ENCODE assay signal across 1 cellular context in genomic region chr20:32207211-32207625, GRCh38.
TF ChIP-seq lines count a peak whose summit lies in the region.

No MANE protein-coding gene starts in this region.

TF ChIP-seq in HepG2, 621 proteins besides CTCF, POLR2A, EP300 and RAD21 (continued from another document and continues in another):
- TF ChIP-seq ZBTB40 (IDR thresholded peaks at IDR 0.05) (no peak), ZBTB40 (CRISPR knock-in tag; IDR thresholded peaks at IDR 0.05) (no peak), POLR2AphosphoS2 (IDR thresholded peaks at IDR 0.05; ENCODE audit: low read depth, low read length) (no peak), CBFB (CRISPR knock-in tag; IDR thresholded peaks at IDR 0.05) (no peak), KLF9 (CRISPR knock-in tag; IDR thresholded peaks at IDR 0.05; ENCODE audit: low read depth) (0 out of 2 replicates have a peak, but pooled peaks have one; percentile 7), SOX5 (CRISPR knock-in tag; IDR thresholded peaks at IDR 0.05; ENCODE audit: borderline replicate concordance) (no peak), RNF219 (CRISPR knock-in tag; IDR thresholded peaks at IDR 0.05) (0 out of 2 replicates have a peak, but pooled peaks have one; percentile 63), HMG20B (CRISPR knock-in tag; conservative IDR thresholded peaks at IDR 0.05) (no peak), SNAI1 (CRISPR knock-in tag; IDR thresholded peaks at IDR 0.05; ENCODE audit: borderline replicate concordance) (peak; percentile 95), ATF5 (CRISPR knock-in tag; IDR thresholded peaks at IDR 0.05; ENCODE audit: low read depth) (0 out of 2 replicates have a peak, but pooled peaks have one; percentile 30), ZFAT (CRISPR knock-in tag; conservative IDR thresholded peaks at IDR 0.05) (no peak), EEA1 (CRISPR knock-in tag; IDR thresholded peaks at IDR 0.05; ENCODE audit: borderline replicate concordance) (no peak), MTERF4 (CRISPR knock-in tag; IDR thresholded peaks at IDR 0.05) (no peak), CC2D1A (CRISPR knock-in tag; IDR thresholded peaks at IDR 0.05) (no peak), ZNF318 (CRISPR knock-in tag; IDR thresholded peaks at IDR 0.05) (no peak; the same call in 1 of the 2 replicates), ZNF329 (CRISPR knock-in tag; IDR thresholded peaks at IDR 0.05; ENCODE audit: low read depth) (no peak), CBX5 (CRISPR knock-in tag; IDR thresholded peaks at IDR 0.05; ENCODE audit: borderline replicate concordance) (no peak), YY1 (IDR thresholded peaks at IDR 0.05; ENCODE audit: insufficient read depth, insufficient replicate concordance, low read depth, low read length) (no peak), TARDBP (CRISPR knock-in tag; IDR thresholded peaks at IDR 0.05) (no peak), SATB2 (CRISPR knock-in tag; IDR thresholded peaks at IDR 0.05) (no peak; the same call in 1 of the 2 replicates), RXRB (CRISPR knock-in tag; IDR thresholded peaks at IDR 0.05; ENCODE audit: borderline replicate concordance) (no peak), PHB2 (IDR thresholded peaks at IDR 0.05; ENCODE audit: partially characterized antibody) (no peak), ZNF333 (CRISPR knock-in tag; IDR thresholded peaks at IDR 0.05; ENCODE audit: borderline replicate concordance) (no peak), CAMTA2 (CRISPR knock-in tag; IDR thresholded peaks at IDR 0.05; ENCODE audit: borderline replicate concordance) (peak; percentile 34; the same call in 1 of the 2 replicates), ZNF782 (CRISPR knock-in tag; IDR thresholded peaks at IDR 0.05; ENCODE audit: borderline replicate concordance) (no peak), GFI1 (CRISPR knock-in tag; IDR thresholded peaks at IDR 0.05; ENCODE audit: borderline replicate concordance) (no peak), FOXA1 (IDR thresholded peaks at IDR 0.05) (no peak), FOXA1 (CRISPR knock-in tag; IDR thresholded peaks at IDR 0.05) (no peak), TCF12 (IDR thresholded peaks at IDR 0.05) (no peak), TCF12 (CRISPR knock-in tag; IDR thresholded peaks at IDR 0.05) (no peak), HNRNPK (IDR thresholded peaks at IDR 0.05; ENCODE audit: low read depth, low read length, poor library complexity, severe bottlenecking) (no peak), SIX4 (CRISPR knock-in tag; IDR thresholded peaks at IDR 0.05) (no peak), ZNF841 (CRISPR knock-in tag; IDR thresholded peaks at IDR 0.05; ENCODE audit: borderline replicate concordance) (no peak), ZIK1 (CRISPR knock-in tag; IDR thresholded peaks at IDR 0.05; ENCODE audit: borderline replicate concordance, low read depth) (0 out of 2 replicates have a peak, but pooled peaks have one; percentile 62)
